In the genomic region with DNA sequence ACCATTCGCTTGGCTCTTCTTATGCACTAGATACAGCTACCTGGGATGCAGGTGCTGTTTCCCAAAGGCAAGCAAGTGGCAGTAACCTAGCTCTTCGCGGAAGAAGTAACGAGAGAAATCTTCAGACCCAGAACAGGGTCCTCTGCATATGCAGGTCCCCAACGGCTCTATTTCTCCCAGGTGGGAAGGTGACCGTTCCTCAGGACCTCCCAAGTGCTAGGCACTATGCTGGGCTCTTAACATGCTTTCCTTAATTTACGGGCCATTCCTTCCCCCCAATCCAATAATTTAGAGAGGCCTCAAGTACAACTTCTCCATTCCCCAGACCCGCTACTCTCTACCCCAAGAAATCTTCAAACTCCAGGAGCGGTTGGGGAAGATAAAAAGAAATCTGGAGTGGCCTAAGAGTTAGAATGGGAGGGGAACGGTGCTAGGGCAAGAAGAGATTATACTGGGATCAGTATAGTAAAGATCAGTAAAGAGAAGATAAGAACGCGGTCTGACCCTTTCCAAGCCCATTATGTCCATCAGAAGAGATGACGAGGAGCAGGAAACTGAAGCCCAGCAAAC, we compare ENCODE assay signal across 8 cellular contexts. TPM values are rescaled to one million over a fixed set of nuclear protein-coding genes. Genes with fewer than 3 reads are reported as not detected.
DNase-seq lines count a peak whose midpoint lies in the region; ATAC-seq and TF ChIP-seq lines count a peak whose summit lies in the region.

No MANE protein-coding gene starts in this region.

- peaks cover 40% of the 10 kb centered on the region for H3K36me3 Mint-ChIP-seq in CD4-positive, alpha-beta T cell (ENCODE audit: low read depth)
- peaks cover 7% of the 10 kb centered on the region for H3K36me3 Mint-ChIP-seq in neural progenitor cell

- H3K36me3 ChIP-seq in NT2/D1 (ENCODE audit: insufficient read depth, insufficient read length, low read length) (peaks cover 23% of the 10 kb centered on the region), duodenal mucosa (ENCODE audit: control insufficient read depth in 1 of 2, insufficient read depth in 2 of 2, low read length in 2 of 2) (peaks cover 4 to 5% of the 10 kb centered on the region in 2 donors), neural progenitor cell (no peaks in the 10 kb centered on the region)

- H3K4me2 ChIP-seq in neural progenitor cell = peak overlapping the region; percentile 94

- peaks cover 89% of the 10 kb centered on the region for H3K79me2 ChIP-seq in neural progenitor cell (ENCODE audit: low read depth)

- no peaks in the 10 kb centered on the region for H3K9me3 Mint-ChIP-seq in CD4-positive, alpha-beta T cell
- no peaks in the 10 kb centered on the region for H3K9me3 Mint-ChIP-seq in neural progenitor cell

- CTCF ChIA-PET in CD4-positive, alpha-beta T cell (lab: Charles Lee) = interaction anchor here (1.5 kb wide), 1 partner anchor 21 kb away, joined by 5 read pairs; the partner anchor contains the start of gene KTI12

- peak overlapping the region; percentile 71 for H3K27ac ChIP-seq in CD4-positive, alpha-beta T cell (ENCODE audit: low read depth, low read length)
- H3K27ac ChIP-seq in duodenal mucosa (ENCODE audit: low read depth, low read length) = peak overlapping the region; percentile 83
- peak overlapping the region; percentile 14 for H3K27ac ChIP-seq in neural progenitor cell

- H3K4me3 ChIP-seq in NT2/D1 (ENCODE audit: insufficient read length, low read depth) = peak overlapping the region; percentile 89
- peak overlapping the region; percentile 94 to 99 for H3K4me3 ChIP-seq in duodenal mucosa (ENCODE audit: low read depth in 1 of 2, low read length in 2 of 2)
- H3K4me3 ChIP-seq in neural progenitor cell = peak overlapping the region; percentile 86

- H3F3A ChIP-seq in neural progenitor cell (ENCODE audit: low read depth) = peaks cover 13% of the 10 kb centered on the region

- intact Hi-C loops in CD4-positive, alpha-beta T cell (cut with DNase I, micrococcal nuclease) = loop anchor here in 1 of 2 experiments (1.0 to 10.0 kb wide), 10 partner anchors 88 to 1890 kb away; partner anchors contain the start of genes CC2D1B, CPT2, EPS15 and IFT25

- H2AFZ ChIP-seq in neural progenitor cell (replicated peaks) = peak overlapping the region; percentile 54

- H3K4me3 Mint-ChIP-seq in CD4-positive, alpha-beta T cell = peak overlapping the region; percentile 97
- H3K4me3 Mint-ChIP-seq in neural progenitor cell = peak overlapping the region; percentile 100

- H3K4me1 ChIP-seq in NT2/D1 (ENCODE audit: insufficient read depth, insufficient read length) (no peaks in the 10 kb centered on the region), duodenal mucosa (ENCODE audit: control insufficient read depth in 1 of 2, insufficient read depth in 2 of 2, low read length in 2 of 2) (peaks cover 31 to 33% of the 10 kb centered on the region in 2 donors), neural progenitor cell (peaks cover 20% of the 10 kb centered on the region)

- peak overlapping the region; percentile 94 for H3K9ac ChIP-seq in NT2/D1 (ENCODE audit: insufficient read length, low read depth)
- peak overlapping the region; percentile 85 to 88 for H3K9ac ChIP-seq in duodenal mucosa (ENCODE audit: low read depth in 1 of 2, low read length in 2 of 2)
- H3K9ac ChIP-seq in neural progenitor cell = peak overlapping the region; percentile 72

- no peak for TF ChIP-seq CTCF in CD4-positive, alpha-beta T cell (IDR thresholded peaks at IDR 0.05)
- no peak for TF ChIP-seq CTCF in neural progenitor cell (IDR thresholded peaks at IDR 0.05)

- no peak for ATAC-seq in CD4-positive, alpha-beta T cell (ENCODE audit: poor library complexity)
- ATAC-seq in GM19328 (IDR thresholded peaks at IDR 0.05; ENCODE audit: unreplicated experiment) (no peak), GM21619 (IDR thresholded peaks at IDR 0.05; ENCODE audit: unreplicated experiment) (no peak), GM21447 (IDR thresholded peaks at IDR 0.05; ENCODE audit: unreplicated experiment) (no peak), HG02884 (IDR thresholded peaks at IDR 0.05; ENCODE audit: unreplicated experiment) (no peak)

- H3K9me3 ChIP-seq in CD4-positive, alpha-beta T cell (ENCODE audit: control insufficient read depth, low read length) = no peaks in the 10 kb centered on the region
- H3K9me3 ChIP-seq in NT2/D1 (ENCODE audit: insufficient read depth, low read length) = no peaks in the 10 kb centered on the region
- H3K9me3 ChIP-seq in duodenal mucosa (ENCODE audit: control insufficient read depth in 1 of 2, low read length in 2 of 2) = no peaks in the 10 kb centered on the region
- H3K9me3 ChIP-seq in neural progenitor cell (ENCODE audit: low read depth) = no peaks in the 10 kb centered on the region

- peaks cover 29% of the 10 kb centered on the region for H4K20me1 ChIP-seq in neural progenitor cell (ENCODE audit: low read depth)

- H3K27me3 ChIP-seq in CD4-positive, alpha-beta T cell (ENCODE audit: control insufficient read depth, insufficient read depth, low read length) = no peaks in the 10 kb centered on the region
- H3K27me3 ChIP-seq in NT2/D1 (ENCODE audit: insufficient read depth, insufficient read length) (no peaks in the 10 kb centered on the region), duodenal mucosa (ENCODE audit: control insufficient read depth in 1 of 2, insufficient read depth in 2 of 2, low read length in 2 of 2) (no peaks in the 10 kb centered on the region), neural progenitor cell (no peaks in the 10 kb centered on the region)

- peaks cover 69% of the 10 kb centered on the region for H3K4me1 Mint-ChIP-seq in CD4-positive, alpha-beta T cell (ENCODE audit: low read depth)
- peaks cover 35% of the 10 kb centered on the region for H3K4me1 Mint-ChIP-seq in neural progenitor cell

- POLR2A ChIA-PET in CD4-positive, alpha-beta T cell (lab: Charles Lee) = interaction anchor here (0.7 to 3.3 kb wide), 5 partner anchors 21 to 1891 kb away, joined by 3 to 63 read pairs (median 3); partner anchors contain the start of genes CC2D1B, KTI12 and LRRC42

- DNase-seq in CD4-positive, alpha-beta T cell = no peak
- no peak for DNase-seq in NT2/D1 (ENCODE audit: low read depth, low spot score)
- peak; percentile 6 for DNase-seq in neural progenitor cell (ENCODE audit: low spot score)

- no peaks in the 10 kb centered on the region for H3K27me3 Mint-ChIP-seq in CD4-positive, alpha-beta T cell
- peaks cover 2% of the 10 kb centered on the region for H3K27me3 Mint-ChIP-seq in neural progenitor cell (ENCODE audit: insufficient read depth, low read depth)

- peak overlapping the region; percentile 92 for H3K27ac Mint-ChIP-seq in CD4-positive, alpha-beta T cell
- H3K27ac Mint-ChIP-seq in neural progenitor cell = peak overlapping the region; percentile 99

RNA-seq across cellular contexts. Expression of gene TXNDC12, which starts 0.4 kb away (rescaled TPM):
- total RNA-seq in CD4-positive, alpha-beta T cell = 10 to 100 TPM; 14.3 to 15.4 TPM
- total RNA-seq in neural progenitor cell (ENCODE audit: low replicate concordance) = 64.5 and 75.3 TPM in 2 replicates

RNA-seq across cellular contexts. Expression of gene BTF3L4, which starts 1.5 kb away (rescaled TPM):
- 10 to 100 TPM; 29.4 to 34.1 TPM for total RNA-seq in CD4-positive, alpha-beta T cell
- total RNA-seq in neural progenitor cell (ENCODE audit: low replicate concordance) = 174 and 288 TPM in 2 replicates

RNA-seq across cellular contexts. Expression of gene KTI12, which starts 21.0 kb away (rescaled TPM):
- 10 to 100 TPM; 23.4 to 24.0 TPM for total RNA-seq in CD4-positive, alpha-beta T cell
- 3.5 and 7.3 TPM in 2 replicates for total RNA-seq in neural progenitor cell (ENCODE audit: low replicate concordance)

Comparison
In these comparisons a context has a peak if more than half of its experiments do, and no peak if none do; other contexts are left out.
1. H3K27ac ChIP-seq: peak in every context shown above with its lines; median percentile 83 in duodenal mucosa; 71 in CD4-positive, alpha-beta T cell; 14 in neural progenitor cell.